ENCODE assay signal across 8 cellular contexts in genomic region chr16:4273858-4274291, GRCh38. TPM values are rescaled to one million over a fixed set of nuclear protein-coding genes. Genes with fewer than 3 reads are reported as not detected.
DNase-seq lines count a peak whose midpoint lies in the region; ATAC-seq and TF ChIP-seq lines count a peak whose summit lies in the region.

No MANE protein-coding gene starts in this region.

- H3K27me3 Mint-ChIP-seq in GM23338 (ENCODE audit: insufficient read depth, low read depth, poor library complexity): peaks cover 27% of the 10 kb centered on the region
- no peaks in the 10 kb centered on the region for H3K27me3 Mint-ChIP-seq in activated naive CD8-positive, alpha-beta T cell treated with anti-CD3 and anti-CD28 coated beads for 36 hours

- H3K36me3 Mint-ChIP-seq in GM23338 (ENCODE audit: low read depth): peaks cover 22% of the 10 kb centered on the region
- H3K36me3 Mint-ChIP-seq in activated naive CD8-positive, alpha-beta T cell treated with anti-CD3 and anti-CD28 coated beads for 36 hours: peaks cover 4% of the 10 kb centered on the region

- peak overlapping the region; percentile 58 for H2AFZ ChIP-seq in GM23338
- peak overlapping the region; percentile 80 for H2AFZ ChIP-seq in PC-3 (ENCODE audit: low read length)

- no peaks in the 10 kb centered on the region for H3K36me3 ChIP-seq in GM23338 (ENCODE audit: insufficient read depth)
- H3K36me3 ChIP-seq in PC-3 (ENCODE audit: low read depth, low read length): no peaks in the 10 kb centered on the region
- no peaks in the 10 kb centered on the region for H3K36me3 ChIP-seq in left ventricle myocardium inferior

- DNase-seq in GM23338 (ENCODE audit: low spot score) (peak; percentile 94), PC-3 (peak; percentile 53), left ventricle myocardium inferior (peak; percentile 60), sciatic nerve (ENCODE audit: low spot score) (peak; percentile 78)
- peak; percentile 72 for DNase-seq in activated naive CD8-positive, alpha-beta T cell treated with anti-CD3 and anti-CD28 coated beads for 36 hours

- H3K79me2 ChIP-seq in GM23338 (replicated peaks; ENCODE audit: insufficient read depth) (peaks cover 38% of the 10 kb centered on the region), PC-3 (ENCODE audit: low read length) (peaks cover 35% of the 10 kb centered on the region)

- POLR2A ChIA-PET in PC-3 (lab: Charles Lee; ENCODE audit: unreplicated experiment): interaction anchor here (0.6 kb wide), 1 partner anchor 41 kb away, joined by 3 read pairs; no protein-coding TSS in a partner anchor

- H3K27me3 ChIP-seq in GM23338 (ENCODE audit: insufficient read depth): no peaks in the 10 kb centered on the region
- no peaks in the 10 kb centered on the region for H3K27me3 ChIP-seq in PC-3 (ENCODE audit: low read length)
- H3K27me3 ChIP-seq in left ventricle myocardium inferior (ENCODE audit: low read depth): no peaks in the 10 kb centered on the region

- intact Hi-C loops in PC-3 (cut with micrococcal nuclease) (loop anchor here (5.0 kb wide), 1 partner anchor 43 kb away; the partner anchor contains the start of gene GLIS2), left ventricle myocardium inferior (cut with micrococcal nuclease) (no loop called here), sciatic nerve (cut with DNase I) (loop anchor here (10.0 kb wide), 1 partner anchor 131 kb away; no protein-coding TSS in a partner anchor)

- H3K9ac ChIP-seq in PC-3 (ENCODE audit: low read length): peak overlapping the region; percentile 78

- peaks cover 14% of the 10 kb centered on the region for H3K4me1 Mint-ChIP-seq in GM23338
- peaks cover 10% of the 10 kb centered on the region for H3K4me1 Mint-ChIP-seq in activated naive CD8-positive, alpha-beta T cell treated with anti-CD3 and anti-CD28 coated beads for 36 hours

- peak; percentile 61 for ATAC-seq in GM23338
- peak; percentile 49 for ATAC-seq in PC-3
- peak; percentile 21 for ATAC-seq in sciatic nerve
- no peak for ATAC-seq in GM21423 (IDR thresholded peaks at IDR 0.05; ENCODE audit: unreplicated experiment)
- ATAC-seq in HG03565 (IDR thresholded peaks at IDR 0.05; ENCODE audit: unreplicated experiment): no peak

- no peaks in the 10 kb centered on the region for H3K9me3 ChIP-seq in PC-3 (ENCODE audit: low read length)
- no peaks in the 10 kb centered on the region for H3K9me3 ChIP-seq in left ventricle myocardium inferior (replicated peaks)

- H3K4me3 Mint-ChIP-seq in GM23338: peak overlapping the region; percentile 94
- peak overlapping the region; percentile 65 for H3K4me3 Mint-ChIP-seq in activated naive CD8-positive, alpha-beta T cell treated with anti-CD3 and anti-CD28 coated beads for 36 hours

- H3K4me2 ChIP-seq in GM23338 (peak overlapping the region; percentile 90), PC-3 (ENCODE audit: low read length) (peak overlapping the region; percentile 97)

- H3K27ac ChIP-seq in C4-2B: peak overlapping the region; percentile 95
- H3K27ac ChIP-seq in GM23338 (ENCODE audit: low read depth): peak overlapping the region; percentile 99
- H3K27ac ChIP-seq in PC-3 (ENCODE audit: low read length): peak overlapping the region; percentile 67
- peak overlapping the region; percentile 97 for H3K27ac ChIP-seq in left ventricle myocardium inferior (replicated peaks)

- H3F3A ChIP-seq in GM23338 (replicated peaks; ENCODE audit: low read depth): peaks cover 27% of the 10 kb centered on the region
- H3F3A ChIP-seq in PC-3 (ENCODE audit: low read length, unreplicated experiment): no peaks in the 10 kb centered on the region

- TF ChIP-seq CTCF in C4-2B (conservative IDR thresholded peaks at IDR 0.05): no peak
- TF ChIP-seq CTCF in GM23338 (conservative IDR thresholded peaks at IDR 0.05; ENCODE audit: low read depth in 2 of 2): peak; percentile 52 to 60
- no peak for TF ChIP-seq CTCF in PC-3 (conservative IDR thresholded peaks at IDR 0.05; ENCODE audit: low read depth, low read length)
- peak; percentile 56 for TF ChIP-seq CTCF in left ventricle myocardium inferior (IDR thresholded peaks at IDR 0.05; ENCODE audit: borderline replicate concordance)

- peaks cover 10% of the 10 kb centered on the region for H3K4me1 ChIP-seq in GM23338 (ENCODE audit: insufficient read depth)
- H3K4me1 ChIP-seq in PC-3 (ENCODE audit: insufficient read depth, low read length): peaks cover 15% of the 10 kb centered on the region
- H3K4me1 ChIP-seq in left ventricle myocardium inferior: peaks cover 38% of the 10 kb centered on the region

- H3K9me2 ChIP-seq in GM23338 (ENCODE audit: insufficient read depth) (no peaks in the 10 kb centered on the region), PC-3 (replicated peaks; ENCODE audit: low read length) (no peaks in the 10 kb centered on the region)

- peak overlapping the region; percentile 94 for H3K27ac Mint-ChIP-seq in GM23338
- no peak overlapping the region for H3K27ac Mint-ChIP-seq in activated naive CD8-positive, alpha-beta T cell treated with anti-CD3 and anti-CD28 coated beads for 36 hours

- H4K20me1 ChIP-seq in GM23338 (replicated peaks; ENCODE audit: insufficient read depth): peaks cover under 1% of the 10 kb centered on the region
- H4K20me1 ChIP-seq in PC-3 (ENCODE audit: low read length): no peaks in the 10 kb centered on the region

- BruUV-seq in PC-3 (replicated peaks; lab: Mats Ljungman, UMichigan): no TSS peak

- CTCF ChIA-PET in PC-3 (lab: Charles Lee): interaction anchor here (1.4 kb wide), 1 partner anchor 20 kb away, joined by 4 read pairs; no protein-coding TSS in a partner anchor

- H3K9me3 Mint-ChIP-seq in GM23338: peaks cover 4% of the 10 kb centered on the region; the same call in 2 of the 3 replicates
- no peaks in the 10 kb centered on the region for H3K9me3 Mint-ChIP-seq in activated naive CD8-positive, alpha-beta T cell treated with anti-CD3 and anti-CD28 coated beads for 36 hours

- H3K4me3 ChIP-seq in GM23338 (peak overlapping the region; percentile 97), PC-3 (ENCODE audit: low read length) (peak overlapping the region; percentile 90), left ventricle myocardium inferior (peak overlapping the region; percentile 85)

TF ChIP-seq in GM23338, 12 proteins besides CTCF, POLR2A, EP300 and RAD21:
- TF ChIP-seq POLR2AphosphoS5 (IDR thresholded peaks at IDR 0.05; ENCODE audit: low read depth) (peak; percentile 63; the same call in 1 of the 2 replicates), ETS1 (IDR thresholded peaks at IDR 0.05) (peak; percentile 47; the same call in 1 of the 2 replicates), CREB1 (CRISPR knock-in tag; IDR thresholded peaks at IDR 0.05; ENCODE audit: low read depth) (0 out of 2 replicates have a peak, but pooled peaks have one; percentile 43), EZH2 (IDR thresholded peaks at IDR 0.05; ENCODE audit: low read depth, unreplicated experiment) (no peak)

RNA-seq across cellular contexts. Expression of gene TFAP4, which starts 1.1 kb away (rescaled TPM):
- 19.3 and 20.7 TPM in 2 replicates for total RNA-seq in GM23338 (2014; rRNA removed; shearing (Covaris generic))
- 8.6 and 9.6 TPM in 2 replicates for polyA plus RNA-seq in GM23338 (2016; fragmentation: Nextera tagmentation; extraction: Ambion mirVana)
- total RNA-seq in PC-3 (2014; rRNA removed) (35.7 and 38.1 TPM in 2 replicates), left ventricle myocardium inferior (2.6 TPM), sciatic nerve (12.7 TPM)
- total RNA-seq in activated naive CD8-positive, alpha-beta T cell treated with anti-CD3 and anti-CD28 coated beads for 36 hours: 10 to 100 TPM; 44.2 to 44.9 TPM

RNA-seq across cellular contexts. Expression of gene SRL, which starts 32.0 kb away (rescaled TPM):
- total RNA-seq in GM23338 (2014; rRNA removed; shearing (Covaris generic)): not detected in 2 replicates
- not detected in 2 replicates for polyA plus RNA-seq in GM23338 (2016; fragmentation: Nextera tagmentation; extraction: Ambion mirVana)
- not detected in 2 replicates for total RNA-seq in PC-3 (2014; rRNA removed)
- total RNA-seq in activated naive CD8-positive, alpha-beta T cell treated with anti-CD3 and anti-CD28 coated beads for 36 hours: not detected
- total RNA-seq in left ventricle myocardium inferior: 445 TPM
- 1.9 TPM for total RNA-seq in sciatic nerve

RNA-seq across cellular contexts. Expression of gene GLIS2, which starts 42.0 kb away (rescaled TPM):
- total RNA-seq in GM23338 (2014; rRNA removed; shearing (Covaris generic)): 9.0 and 10.2 TPM in 2 replicates
- 8.2 and 8.8 TPM in 2 replicates for polyA plus RNA-seq in GM23338 (2016; fragmentation: Nextera tagmentation; extraction: Ambion mirVana)
- total RNA-seq in PC-3 (2014; rRNA removed) (2.1 and 5.9 TPM in 2 replicates), left ventricle myocardium inferior (17.2 TPM), sciatic nerve (39.4 TPM)
- under 1 TPM; 0.08 to 0.16 TPM for total RNA-seq in activated naive CD8-positive, alpha-beta T cell treated with anti-CD3 and anti-CD28 coated beads for 36 hours

Comparison
In these comparisons a context has a peak if more than half of its experiments do, and no peak if none do; other contexts are left out.
1. CTCF ChIP-seq: peak in GM23338 (2 of 2) and left ventricle myocardium inferior (single experiment); none in C4-2B (single experiment) and PC-3 (single experiment).
2. ATAC-seq: peak in GM23338 (single experiment), PC-3 (single experiment) and sciatic nerve (single experiment); none in GM21423 (single experiment) and HG03565 (single experiment).
3. RNA of gene SRL, which starts 32.0 kb away (total RNA-seq): 445 TPM in left ventricle myocardium inferior (single experiment); 1.9 TPM in sciatic nerve (single experiment), not detected in GM23338, not detected in PC-3 and not detected in activated naive CD8-positive, alpha-beta T cell treated with anti-CD3 and anti-CD28 coated beads for 36 hours; every median in the first group is over 100 times any median in the second.
4. Peak in every context shown above with its lines, with median percentiles within 50 percentile points of each other: H3K27ac ChIP-seq, DNase-seq and H3K4me3 ChIP-seq.